Comparison of ENCODE assay signal across 19 cellular contexts in the genomic region with DNA sequence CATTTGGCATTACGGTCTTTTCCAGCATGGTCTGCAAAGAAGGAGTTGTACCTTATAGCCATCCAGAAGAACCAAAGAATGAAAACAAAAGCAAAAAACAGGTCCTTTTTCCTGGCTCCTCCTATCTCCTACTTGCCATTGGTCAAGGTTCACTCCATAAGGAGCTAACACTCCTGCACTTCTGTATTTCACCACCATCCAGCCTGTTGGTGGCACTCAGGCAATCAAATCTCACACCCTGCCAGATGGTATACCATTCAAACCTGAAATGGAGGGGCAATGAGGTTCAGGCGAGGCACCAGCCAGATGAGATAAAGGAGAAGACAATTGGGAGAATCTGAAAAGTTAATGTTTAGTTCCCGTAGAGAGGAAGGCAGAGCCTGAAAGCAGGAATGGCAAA.
A peak's percentile ranks its signal among the peaks of the same experiment; 100 is the strongest.
DNase-seq lines count a peak whose midpoint lies in the region; TF ChIP-seq lines count a peak whose summit lies in the region.
"Had no signal": no experiment of that assay in that cellular context is flagged by ENCODE, and none has a peak within 500 bp of the region (broad histone marks: within the 10 kb centered on the region; RNA-seq: fewer than 3 reads in every experiment).

No MANE protein-coding gene starts in this region.

- H3K4me1 Mint-ChIP-seq in endodermal cell: peaks cover 3% of the 10 kb centered on the region
- H3K4me1 Mint-ChIP-seq in nephron progenitor cell: peaks cover 5% of the 10 kb centered on the region
- no peaks in the 10 kb centered on the region for H3K4me1 Mint-ChIP-seq in activated T-cell treated with anti-CD3 and anti-CD28 coated beads, Interleukin-2, amount 50 U/mL, for 24 hours (ENCODE audit: low read depth)
- H3K4me1 Mint-ChIP-seq: CD4-positive, CD25-positive, alpha-beta regulatory T cell had no signal

- no peak overlapping the region for H3K9ac ChIP-seq in endodermal cell (ENCODE audit: extremely low read depth, low read length, poor library complexity, severe bottlenecking)
- H3K9ac ChIP-seq: BLaER1 had no signal

- no peaks in the 10 kb centered on the region for H3K27me3 Mint-ChIP-seq in endodermal cell (ENCODE audit: insufficient read depth)
- H3K27me3 Mint-ChIP-seq in nephron progenitor cell (ENCODE audit: low read depth, poor library complexity): peaks cover 5% of the 10 kb centered on the region
- H3K27me3 Mint-ChIP-seq in activated T-cell treated with anti-CD3 and anti-CD28 coated beads, Interleukin-2, amount 50 U/mL, for 24 hours: peaks cover 41% of the 10 kb centered on the region

- H3K4me3 ChIP-seq in endodermal cell (ENCODE audit: low read length) (no peak overlapping the region), spleen (no peak overlapping the region)
- H3K4me3 ChIP-seq: BLaER1, MG63 had no signal

- H3K4me1 ChIP-seq in endodermal cell (ENCODE audit: control insufficient read depth, insufficient read depth, low read length) (no peaks in the 10 kb centered on the region), spleen (peaks cover 0 to 4% (median 0%) of the 10 kb centered on the region in 6 donors)

- intact Hi-C loops in spleen (cut with DNase I; ENCODE audit: low total_unique reads): no loop called here

- no peak overlapping the region for H3K27ac Mint-ChIP-seq in endodermal cell
- H3K27ac Mint-ChIP-seq in nephron progenitor cell: peak overlapping the region; percentile 74
- H3K27ac Mint-ChIP-seq in activated T-cell treated with anti-CD3 and anti-CD28 coated beads, Interleukin-2, amount 50 U/mL, for 24 hours: no peak overlapping the region
- H3K27ac Mint-ChIP-seq: CD4-positive, CD25-positive, alpha-beta regulatory T cell had no signal

- CTCF ChIA-PET in HEK293T (lab: Yijun Ruan, JAX): no interaction called here

- no peaks in the 10 kb centered on the region for H3K9me3 Mint-ChIP-seq in endodermal cell
- H3K9me3 Mint-ChIP-seq in nephron progenitor cell: no peaks in the 10 kb centered on the region
- no peaks in the 10 kb centered on the region for H3K9me3 Mint-ChIP-seq in activated T-cell treated with anti-CD3 and anti-CD28 coated beads, Interleukin-2, amount 50 U/mL, for 24 hours

- peak; percentile 41 for TF ChIP-seq CTCF in endodermal cell (conservative IDR thresholded peaks at IDR 0.05)
- TF ChIP-seq CTCF in nephron progenitor cell (IDR thresholded peaks at IDR 0.05): no peak
- TF ChIP-seq CTCF in spleen (IDR thresholded peaks at IDR 0.05 in 8 of 11, conservative IDR thresholded peaks at IDR 0.05 in 3 of 11): no peak

- H3K4me3 Mint-ChIP-seq in endodermal cell (no peak overlapping the region), nephron progenitor cell (no peak overlapping the region)
- H3K4me3 Mint-ChIP-seq in activated T-cell treated with anti-CD3 and anti-CD28 coated beads, Interleukin-2, amount 50 U/mL, for 24 hours: no peak overlapping the region
- H3K4me3 Mint-ChIP-seq: CD4-positive, CD25-positive, alpha-beta regulatory T cell had no signal

- 92 to 97% methylated on average over 3 of the region's 3 CpGs for WGBS in endodermal cell (ENCODE audit: insufficient coverage in 1 of 2, insufficient read length in 1 of 2), 2 experiments
- 89 to 98% (median 93%) methylated on average over 3 of the region's 3 CpGs for WGBS in spleen, 5 donors

- H3K27me3 ChIP-seq in endodermal cell (ENCODE audit: control insufficient read depth, insufficient read depth, low read length, poor library complexity, severe bottlenecking) (no peaks in the 10 kb centered on the region), spleen (replicated peaks in 1 of 7) (peaks cover 0 to 9% (median 0%) of the 10 kb centered on the region in 7 donors)
- H3K27me3 ChIP-seq: BLaER1 had no signal

- H3K27ac ChIP-seq in endodermal cell (ENCODE audit: low read depth, low read length) (no peak overlapping the region), spleen (no peak overlapping the region)
- H3K27ac ChIP-seq: BLaER1 had no signal

- H3K36me3 Mint-ChIP-seq in endodermal cell (ENCODE audit: low read depth) (no peaks in the 10 kb centered on the region), nephron progenitor cell (ENCODE audit: low read depth) (no peaks in the 10 kb centered on the region)
- H3K36me3 Mint-ChIP-seq in activated T-cell treated with anti-CD3 and anti-CD28 coated beads, Interleukin-2, amount 50 U/mL, for 24 hours (ENCODE audit: low read depth): no peaks in the 10 kb centered on the region
- H3K36me3 Mint-ChIP-seq: CD4-positive, CD25-positive, alpha-beta regulatory T cell had no signal

- POLR2A ChIA-PET in HEK293T (lab: Yijun Ruan, JAX): no interaction called here

- H3K9me3 ChIP-seq in endodermal cell (ENCODE audit: control insufficient read depth, low read length): no peaks in the 10 kb centered on the region
- H3K9me3 ChIP-seq in spleen: peaks cover 0 to 2% (median 0%) of the 10 kb centered on the region in 8 donors
- H3K9me3 ChIP-seq: BLaER1, MG63 had no signal

- DNase-seq in NCI-H524 (lab: John Stamatoyannopoulos, UW): peak; percentile 37 to 71
- no peak for DNase-seq in NCI-H524 treated with DMSO at 0.1 percent for 48 hours (lab: John Stamatoyannopoulos, UW)
- DNase-seq in HEK293T (ENCODE audit: extremely low spot score): peak; percentile 21
- DNase-seq in endodermal cell: no peak
- DNase-seq in nephron progenitor cell: no peak
- DNase-seq in spleen: no peak
- no peak for DNase-seq in GM19240 (ENCODE audit: insufficient read length, low spot score)
- no peak for DNase-seq in activated T-cell treated with anti-CD3 and anti-CD28 coated beads, Interleukin-2, amount 50 U/mL, for 24 hours
- DNase-seq: CD4-positive, CD25-positive, alpha-beta regulatory T cell; DMS53; KG1; MG63; NCI-H1105 treated with DMSO at 0.1 percent for 48 hours; NCI-H146; NCI-H1930; NCI-H2107; NCI-H446 treated with DMSO at 0.1 percent for 48 hours; PC-3 had no signal

- H3K36me3 ChIP-seq in endodermal cell (ENCODE audit: control insufficient read depth, insufficient read depth, low read length): no peaks in the 10 kb centered on the region
- no peaks in the 10 kb centered on the region for H3K36me3 ChIP-seq in spleen
- H3K36me3 ChIP-seq: BLaER1, MG63 had no signal

- no peak for TF ChIP-seq POLR2A in spleen (IDR thresholded peaks at IDR 0.05)

TF ChIP-seq in HEK293T, 16 proteins besides CTCF, POLR2A, EP300 and RAD21:
- TF ChIP-seq TARDBP (IDR thresholded peaks at IDR 0.05) (no peak), L3MBTL2 (conservative IDR thresholded peaks at IDR 0.05) (no peak), SP1 (IDR thresholded peaks at IDR 0.05) (no peak), PKNOX1 (IDR thresholded peaks at IDR 0.05) (no peak), LEF1 (IDR thresholded peaks at IDR 0.05; ENCODE audit: borderline replicate concordance) (no peak)

Comparison
In these comparisons a context has a peak if more than half of its experiments do, and no peak if none do; other contexts are left out.
1. DNase-seq: peak in NCI-H524 (2 of 2) and HEK293T (single experiment); none in NCI-H524 treated with DMSO at 0.1 percent for 48 hours (single experiment), endodermal cell (single experiment), nephron progenitor cell (single experiment), spleen (single experiment), GM19240 (single experiment) and activated T-cell treated with anti-CD3 and anti-CD28 coated beads, Interleukin-2, amount 50 U/mL, for 24 hours (single experiment).